Comparison of ENCODE assay signal across 8 cellular contexts in genomic region chr2:218465987-218466633, GRCh38. TPM values are rescaled to one million over a fixed set of nuclear protein-coding genes. Genes with fewer than 3 reads are reported as not detected.
DNase-seq lines count a peak whose midpoint lies in the region; ATAC-seq, FAIRE-seq and TF ChIP-seq lines count a peak whose summit lies in the region.

No MANE protein-coding gene starts in this region.

- CTCF ChIA-PET in A549 (lab: Yijun Ruan, JAX): interaction anchor here (0.5 to 3.4 kb wide), 36 partner anchors 9 to 602 kb away, joined by 3 to 23 read pairs (median 5); partner anchors contain the start of genes CATIP and PNKD

- no peak overlapping the region for H2BK20ac ChIP-seq in H9 (ENCODE audit: low read depth, low read length, poor library complexity, severe bottlenecking)

- peaks cover 26 to 55% (median 50%) of the 10 kb centered on the region in 3 experiments for H3K36me3 Mint-ChIP-seq in H9 (ENCODE audit: insufficient read depth in 1 of 3, low read depth in 3 of 3)

- H3K4me3 ChIP-seq in A549: no peak overlapping the region
- H3K4me3 ChIP-seq in ascending aorta: no peak overlapping the region
- H3K4me3 ChIP-seq in keratinocyte (ENCODE audit: control insufficient read depth in 2 of 3, extremely low read depth in 1 of 3, insufficient read depth in 2 of 3, low read depth in 1 of 3, low read length in 3 of 3): no peak overlapping the region

- peak in 1 of 2 experiments; percentile 23 for DNase-seq in A549 (ENCODE audit: low read depth in 1 of 2, low spot score in 1 of 2)
- no peak for DNase-seq in H9
- DNase-seq in ascending aorta (ENCODE audit: low spot score in 2 of 2): no peak
- no peak for DNase-seq in keratinocyte (ENCODE audit: low read depth, low spot score)
- no peak for DNase-seq in stimulated activated naive CD8-positive, alpha-beta T cell treated with anti-CD3 and anti-CD28 coated beads, Interleukin-15, Interleukin-2, amounts not matched to agents 100 U/mL and 50 U/mL, for 24 hours
- no peak for DNase-seq in NCI-H345 treated with DMSO at 0.1 percent for 48 hours (lab: John Stamatoyannopoulos, UW; ENCODE audit: unreplicated experiment)

- POLR2A ChIA-PET in A549 (lab: Yijun Ruan, JAX): no interaction called here

- H3K9me3 ChIP-seq in A549 (no peaks in the 10 kb centered on the region), H9 (ENCODE audit: control insufficient read depth, low read depth, low read length) (no peaks in the 10 kb centered on the region), ascending aorta (no peaks in the 10 kb centered on the region), keratinocyte (ENCODE audit: control insufficient read depth, low read depth, low read length) (no peaks in the 10 kb centered on the region)

- TF ChIP-seq EP300 in A549 (IDR thresholded peaks at IDR 0.05): no peak

- H4K91ac ChIP-seq in H9 (ENCODE audit: insufficient read length, low read depth, low read length): no peak overlapping the region

- H4K20me1 ChIP-seq in H9 (ENCODE audit: control insufficient read depth, insufficient read depth, insufficient read length): no peaks in the 10 kb centered on the region
- H4K20me1 ChIP-seq in keratinocyte (ENCODE audit: control insufficient read depth, extremely low read depth, insufficient read depth, low read length): no peaks in the 10 kb centered on the region

- no peaks in the 10 kb centered on the region for H3K23me2 ChIP-seq in H9 (ENCODE audit: insufficient read length, low read depth, low read length, poor library complexity, severe bottlenecking)

- H3K27ac ChIP-seq in A549 (no peak overlapping the region), H9 (ENCODE audit: insufficient read length, low read depth, low read length) (no peak overlapping the region), ascending aorta (no peak overlapping the region), keratinocyte (ENCODE audit: control insufficient read depth, insufficient read depth, low read length) (no peak overlapping the region)

- FAIRE-seq in A549 (lab: Jason Lieb, UNC) (no peak), keratinocyte (lab: Jason Lieb, UNC) (no peak)

- H2AK5ac ChIP-seq in H9 (ENCODE audit: insufficient read length, low read length): no peak overlapping the region

- no peaks in the 10 kb centered on the region for H3K79me2 ChIP-seq in H9 (ENCODE audit: insufficient read depth, low read length)
- no peaks in the 10 kb centered on the region for H3K79me2 ChIP-seq in keratinocyte (ENCODE audit: control insufficient read depth, insufficient read depth, low read length)

- H2BK120ac ChIP-seq in H9 (ENCODE audit: low read depth, low read length, poor library complexity, severe bottlenecking): no peak overlapping the region

- H3K4me2 ChIP-seq in A549 (no peak overlapping the region), H9 (ENCODE audit: insufficient read depth, insufficient read length, low read length) (no peak overlapping the region), keratinocyte (ENCODE audit: control insufficient read depth, extremely low read depth, insufficient read depth, low read depth, low read length) (no peak overlapping the region)

- peaks cover 0 to 3% of the 10 kb centered on the region in 2 experiments; a peak in 1 of 5 replicates for H3K9me3 Mint-ChIP-seq in H9

- no peak overlapping the region for H3T11ph ChIP-seq in H9 (ENCODE audit: low read length)

- no peaks in the 10 kb centered on the region for H3K9me1 ChIP-seq in keratinocyte (ENCODE audit: control insufficient read depth, extremely low read depth, insufficient read depth, low read length)

- dilution Hi-C loops in keratinocyte (cut with MboI; ENCODE audit: extremely low pct_ligation_motif_present, low sequenced_read_pairs): no loop called here

- no peak overlapping the region for H2BK5ac ChIP-seq in H9 (ENCODE audit: insufficient read length, low read length)

- no peak overlapping the region for H3K18ac ChIP-seq in H9 (ENCODE audit: insufficient read length, low read depth, low read length)

- ATAC-seq in A549 (peak; percentile 64 to 71; a peak in 5 of 6 replicates), HG03442 (IDR thresholded peaks at IDR 0.05; ENCODE audit: unreplicated experiment) (no peak), HG02884 (IDR thresholded peaks at IDR 0.05; ENCODE audit: unreplicated experiment) (no peak)
- no peak for ATAC-seq in stimulated activated naive CD8-positive, alpha-beta T cell treated with anti-CD3 and anti-CD28 coated beads, Interleukin-15, Interleukin-2, amounts not matched to agents 100 U/mL and 50 U/mL, for 24 hours

- TF ChIP-seq RAD21 in A549 (conservative IDR thresholded peaks at IDR 0.05 in 1 of 2, IDR thresholded peaks at IDR 0.05 in 1 of 2): peak; percentile 60 to 66

- H3K36me3 ChIP-seq in ascending aorta: peaks cover 11 to 35% of the 10 kb centered on the region in 2 donors
- peaks cover 0 to 10% of the 10 kb centered on the region in 2 experiments for H3K36me3 ChIP-seq in keratinocyte (ENCODE audit: control insufficient read depth in 2 of 2, extremely low read depth in 1 of 2, insufficient read depth in 2 of 2, low read length in 2 of 2)

- no peak overlapping the region for H3K27ac Mint-ChIP-seq in H9

- H2BK12ac ChIP-seq in H9 (ENCODE audit: insufficient read length, low read depth, low read length): no peak overlapping the region

- TF ChIP-seq CTCF in A549 (IDR thresholded peaks at IDR 0.05): peak; percentile 74
- TF ChIP-seq CTCF in H9 (conservative IDR thresholded peaks at IDR 0.05): peak; percentile 58
- TF ChIP-seq CTCF in ascending aorta (IDR thresholded peaks at IDR 0.05): peak; percentile 29 to 59 (median 38)
- TF ChIP-seq CTCF in keratinocyte (optimal IDR thresholded peaks at IDR 0.05 in 1 of 3, IDR thresholded peaks at IDR 0.05 in 1 of 3, conservative IDR thresholded peaks at IDR 0.05 in 1 of 3; ENCODE audit: extremely low read depth in 1 of 3, insufficient read depth in 2 of 3, low read length in 3 of 3): peak in 2 of 3 experiments; percentile 29 to 39

- H3K9ac ChIP-seq in H9 (ENCODE audit: extremely low read depth, insufficient read length, low read length) (no peak overlapping the region), keratinocyte (ENCODE audit: control insufficient read depth, extremely low read depth, insufficient read depth, low read length) (no peak overlapping the region)

- H3K4me1 ChIP-seq in A549 (no peaks in the 10 kb centered on the region), H9 (ENCODE audit: insufficient read depth, low read length) (no peaks in the 10 kb centered on the region), ascending aorta (no peaks in the 10 kb centered on the region), keratinocyte (ENCODE audit: control insufficient read depth, extremely low read depth, insufficient read depth, low read length) (no peaks in the 10 kb centered on the region)

- H4K8ac ChIP-seq in H9 (replicated peaks; ENCODE audit: insufficient read length, low read depth, low read length): no peak overlapping the region

- 47% methylated on average over 3 of the region's 3 CpGs for WGBS in A549 (ENCODE audit: missing lambda C conversion rate)
- no CpG with 5 or more reads among the region's 3 CpGs for WGBS in H9 (ENCODE audit: extremely low coverage, insufficient read length, low lambda C conversion rate)

- H3K27me3 ChIP-seq in H9 (ENCODE audit: insufficient read depth, low read length) (no peaks in the 10 kb centered on the region), ascending aorta (no peaks in the 10 kb centered on the region), keratinocyte (ENCODE audit: control insufficient read depth, extremely low read depth, insufficient read depth, low read length) (no peaks in the 10 kb centered on the region)

- no peaks in the 10 kb centered on the region for H3K27me3 Mint-ChIP-seq in H9 (ENCODE audit: low read depth)

- no peak overlapping the region for H3K4ac ChIP-seq in H9 (ENCODE audit: low read depth, low read length)

- no peak for TF ChIP-seq POLR2A in A549 (IDR thresholded peaks at IDR 0.05; ENCODE audit: low read length)

- H2AFZ ChIP-seq in H9 (ENCODE audit: low read length): no peak overlapping the region
- no peak overlapping the region for H2AFZ ChIP-seq in keratinocyte (ENCODE audit: control insufficient read depth, low read length)

- no peak overlapping the region for H3K4me3 Mint-ChIP-seq in H9

- intact Hi-C loops in ascending aorta (cut with DNase I): loop anchor here (1.0 to 5.0 kb wide), 4 partner anchors 59 to 280 kb away; partner anchors contain the start of genes AAMP and PNKD

- no peak overlapping the region for H4K5ac ChIP-seq in H9 (ENCODE audit: insufficient read length, low read depth, low read length)

- H3K4me1 Mint-ChIP-seq in H9: no peaks in the 10 kb centered on the region

- H3K79me1 ChIP-seq in H9 (ENCODE audit: insufficient read depth, low read depth, low read length, poor library complexity, severe bottlenecking): no peaks in the 10 kb centered on the region

- no peak overlapping the region for H3K56ac ChIP-seq in H9 (ENCODE audit: insufficient read length, low read depth, low read length)

- H3K23ac ChIP-seq in H9 (ENCODE audit: insufficient read length, low read depth, low read length): no peak overlapping the region

- H2BK15ac ChIP-seq in H9 (ENCODE audit: low read depth, low read length): no peak overlapping the region

- no peak overlapping the region for H3K14ac ChIP-seq in H9 (ENCODE audit: insufficient read depth, low read length)

TF ChIP-seq in A549, 52 proteins besides CTCF, POLR2A, EP300 and RAD21 (continues in another document):
- TF ChIP-seq SMC3 (IDR thresholded peaks at IDR 0.05): peak; percentile 45; the same call in 2 of the 3 replicates

RNA-seq across cellular contexts. Expression of gene VIL1, which starts 47.2 kb away (rescaled TPM):
- polyA plus RNA-seq in A549 (2011; rRNA removed) (2.3 and 3.7 TPM in 2 replicates), A549 (2017; fragmentation: RNase III; extraction: RNeasy Plus Mini Kit Qiagen cat#74134 plus additional on column Dnase treatment) (1.2 to 1.9 TPM (median 1.9 TPM) in 3 replicates), keratinocyte (not detected in 3 replicates)
- polyA plus RNA-seq in A549 (2012; cell fraction: cytosol; rRNA removed): 0.67 and 0.89 TPM in 2 replicates
- polyA plus RNA-seq in A549 (2012; cell fraction: nucleus; rRNA removed): 1.2 and 1.9 TPM in 2 replicates
- polyA minus RNA-seq in A549 (2011; rRNA and poly(A)+ RNA removed): 4.9 and 6.1 TPM in 2 replicates
- total RNA-seq in H9 (2021) (4.0 and 4.2 TPM in 2 replicates), ascending aorta (not detected)
- not detected for polyA plus RNA-seq in keratinocyte (2011; ENCODE audit: low read depth)
- not detected in 2 replicates for polyA plus RNA-seq in keratinocyte (2011; cell fraction: cytosol; rRNA removed)
- polyA plus RNA-seq in keratinocyte (2011; cell fraction: nucleus; rRNA removed): not detected in 2 replicates
- 0.38 TPM in 1 of 2 replicates, not detected in the other for polyA plus RNA-seq in keratinocyte (2012; ENCODE audit: low replicate concordance)
- polyA minus RNA-seq in keratinocyte: not detected in 3 replicates
- not detected for polyA minus RNA-seq in keratinocyte (2011; cell fraction: cytosol; rRNA and poly(A)+ RNA removed)
- not detected in 2 replicates for polyA minus RNA-seq in keratinocyte (2011; cell fraction: nucleus; rRNA and poly(A)+ RNA removed)

Comparison
In these comparisons a context has a peak if more than half of its experiments do, and no peak if none do; other contexts are left out.
1. ATAC-seq: peak in A549 (2 of 2); none in stimulated activated naive CD8-positive, alpha-beta T cell treated with anti-CD3 and anti-CD28 coated beads, Interleukin-15, Interleukin-2, amounts not matched to agents 100 U/mL and 50 U/mL, for 24 hours (single experiment), HG03442 (single experiment) and HG02884 (single experiment).
2. Peak in every context shown above with its lines, with median percentiles within 50 percentile points of each other: CTCF ChIP-seq.